Comparison of ENCODE assay signal across 2 cellular contexts in genomic region chr1:42698081-42698813, GRCh38.
A peak's percentile ranks its signal among the peaks of the same experiment; 100 is the strongest.
TF ChIP-seq lines count a peak whose summit lies in the region.

No MANE protein-coding gene starts in this region.

TF ChIP-seq in IMR-90, 13 proteins besides CTCF, POLR2A, EP300 and RAD21:
- TF ChIP-seq MAFK (IDR thresholded peaks at IDR 0.05; ENCODE audit: low read depth, low read length) (peak; percentile 51), SMC3 (IDR thresholded peaks at IDR 0.05; ENCODE audit: low read depth, low read length) (no peak), MXI1 (IDR thresholded peaks at IDR 0.05; ENCODE audit: borderline replicate concordance, low read depth, low read length) (no peak)
TF ChIP-seq in IMR-90: peak in this region for 1.

TF ChIP-seq in H1, 55 proteins besides CTCF, POLR2A, EP300 and RAD21:
- TF ChIP-seq POU5F1 (IDR thresholded peaks at IDR 0.05; ENCODE audit: low read depth, low read length) (no peak), TCF12 (IDR thresholded peaks at IDR 0.05; ENCODE audit: low read depth, low read length) (no peak), CHD1 (IDR thresholded peaks at IDR 0.05; ENCODE audit: low read depth, low read length) (no peak), ATF3 (IDR thresholded peaks at IDR 0.05; ENCODE audit: insufficient read depth, low read depth, low read length) (no peak)
